In the genomic region with DNA sequence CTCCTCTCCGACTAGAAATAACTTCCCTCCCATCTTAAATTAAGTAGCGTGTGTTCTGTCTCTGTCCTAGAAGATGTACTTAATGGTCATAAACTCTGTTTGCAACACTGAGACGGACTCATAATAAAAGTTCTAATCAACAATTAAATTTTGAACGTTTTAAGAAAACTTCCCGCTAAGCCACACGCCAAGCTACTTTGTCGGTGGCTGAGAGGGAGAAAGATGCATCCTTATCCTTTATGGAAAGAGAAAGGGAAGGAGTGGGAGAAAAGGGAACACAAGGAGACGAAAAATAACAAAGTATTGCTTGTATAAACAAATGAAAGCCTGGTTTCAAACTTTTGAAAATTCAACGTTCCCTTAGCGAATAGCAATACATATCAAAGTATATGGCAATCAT, we compare ENCODE assay signal across 8 cellular contexts. TPM values are rescaled to one million over a fixed set of nuclear protein-coding genes. Genes with fewer than 3 reads are reported as not detected.
DNase-seq lines count a peak whose midpoint lies in the region; ATAC-seq and TF ChIP-seq lines count a peak whose summit lies in the region.

No MANE protein-coding gene starts in this region.

- H3K23ac ChIP-seq in neuronal stem cell (ENCODE audit: low read depth, low read length, poor library complexity) = no peak overlapping the region

- no peak overlapping the region for H2AK5ac ChIP-seq in neuronal stem cell (ENCODE audit: low read depth, low read length)

- H3K79me1 ChIP-seq in neuronal stem cell (ENCODE audit: low read depth, low read length) = no peaks in the 10 kb centered on the region

- H4K91ac ChIP-seq in neuronal stem cell (ENCODE audit: low read depth, low read length, poor library complexity) = no peak overlapping the region

- no peaks in the 10 kb centered on the region for H3K79me2 ChIP-seq in MM.1S (ENCODE audit: low read length)

- H3K27ac ChIP-seq in MM.1S (ENCODE audit: low read length) (no peak overlapping the region), neuronal stem cell (replicated peaks; ENCODE audit: low read length) (no peak overlapping the region)

- no peak overlapping the region for H2BK120ac ChIP-seq in neuronal stem cell (ENCODE audit: low read depth, low read length)

- peak; percentile 12 for DNase-seq in Daoy (ENCODE audit: low read depth)
- DNase-seq in MM.1S = no peak
- peak; percentile 35 for DNase-seq in dermis blood vessel endothelial cell
- DNase-seq in neuronal stem cell (ENCODE audit: low spot score) = no peak

- H3K27me3 ChIP-seq in MM.1S (replicated peaks; ENCODE audit: insufficient read depth, low read length) (peaks cover 16% of the 10 kb centered on the region; the same call in 1 of the 2 replicates), neuronal stem cell (ENCODE audit: control insufficient read depth in 3 of 3, insufficient read depth in 3 of 3, low read depth in 1 of 3, low read length in 3 of 3) (peaks cover 0 to 3% (median 0%) of the 10 kb centered on the region in 3 experiments)

- H2BK12ac ChIP-seq in neuronal stem cell (ENCODE audit: low read length) = no peak overlapping the region

- H2AFZ ChIP-seq in MM.1S (ENCODE audit: low read length) (peak overlapping the region; percentile 75), neuronal stem cell (ENCODE audit: low read length) (peak overlapping the region; percentile 90)

- WGBS in neuronal stem cell (ENCODE audit: extremely low coverage in 2 of 2, insufficient read length in 2 of 2, insufficient replicate concordance in 1 of 2), 2 donors = no CpG with 5 or more reads among the region's 10 CpGs

- H3K36me3 ChIP-seq in MM.1S (replicated peaks; ENCODE audit: insufficient read depth, low read length) (no peaks in the 10 kb centered on the region), neuronal stem cell (replicated peaks in 1 of 2; ENCODE audit: control insufficient read depth in 2 of 2, insufficient read depth in 2 of 2, low read length in 2 of 2) (peaks cover 0 to 8% of the 10 kb centered on the region in 2 donors)

- no peak overlapping the region for H3K14ac ChIP-seq in neuronal stem cell (ENCODE audit: low read length)

- H3K9me2 ChIP-seq in MM.1S (replicated peaks; ENCODE audit: insufficient read depth, low read length) = no peaks in the 10 kb centered on the region

- no peaks in the 10 kb centered on the region for H3F3A ChIP-seq in MM.1S (ENCODE audit: insufficient read depth, low read length)

- no peak for ATAC-seq in GM19397 (IDR thresholded peaks at IDR 0.05; ENCODE audit: unreplicated experiment)
- no peak for ATAC-seq in GM19395 (IDR thresholded peaks at IDR 0.05; ENCODE audit: unreplicated experiment)
- ATAC-seq in HG03469 (IDR thresholded peaks at IDR 0.05; ENCODE audit: unreplicated experiment) = no peak
- ATAC-seq in GM18517 (IDR thresholded peaks at IDR 0.05; ENCODE audit: unreplicated experiment) = no peak

- H2BK5ac ChIP-seq in neuronal stem cell (ENCODE audit: low read length) = no peak overlapping the region

- H3K9ac ChIP-seq in MM.1S (ENCODE audit: low read length) = no peak overlapping the region
- H3K9ac ChIP-seq in neuronal stem cell (ENCODE audit: low read depth, low read length, poor library complexity) = no peak overlapping the region

- TF ChIP-seq CTCF in MM.1S (IDR thresholded peaks at IDR 0.05; ENCODE audit: low read length) = no peak

- H4K20me1 ChIP-seq in MM.1S (ENCODE audit: insufficient read depth, low read length) = no peaks in the 10 kb centered on the region

- H3K18ac ChIP-seq in neuronal stem cell (ENCODE audit: low read length) = no peak overlapping the region

- H3K4me1 ChIP-seq in MM.1S (ENCODE audit: low read length) (no peaks in the 10 kb centered on the region), neuronal stem cell (ENCODE audit: control insufficient read depth in 2 of 2, insufficient read depth in 1 of 2, low read depth in 1 of 2, low read length in 2 of 2) (peaks cover 3 to 9% of the 10 kb centered on the region in 2 donors)

- H4K8ac ChIP-seq in neuronal stem cell (ENCODE audit: low read depth, low read length) = no peak overlapping the region

- H3K9me3 ChIP-seq in MM.1S (replicated peaks; ENCODE audit: insufficient read depth, low read length) (no peaks in the 10 kb centered on the region), neuronal stem cell (replicated peaks in 1 of 2; ENCODE audit: control insufficient read depth in 2 of 2, insufficient read depth in 1 of 2, low read depth in 1 of 2, low read length in 2 of 2) (no peaks in the 10 kb centered on the region)

- H3K4me2 ChIP-seq in MM.1S (ENCODE audit: low read depth, low read length) (peak overlapping the region; percentile 93), neuronal stem cell (ENCODE audit: insufficient read depth, low read length, poor library complexity, severe bottlenecking) (peak overlapping the region; percentile 34)

- no peak overlapping the region for H2BK15ac ChIP-seq in neuronal stem cell (ENCODE audit: low read length)

- H3K4me3 ChIP-seq in MM.1S (ENCODE audit: low read length) (peak overlapping the region; percentile 62), neuronal stem cell (ENCODE audit: low read length in 2 of 2) (peak overlapping the region in 1 of 2 donors; percentile 62)

- H3K4ac ChIP-seq in neuronal stem cell (ENCODE audit: low read length) = no peak overlapping the region

RNA-seq across cellular contexts. Expression of gene GNB4, which starts 0.9 kb away (rescaled TPM):
- 42.4 and 47.8 TPM in 2 replicates for total RNA-seq in Daoy (2014; rRNA removed; shearing (Covaris generic))
- total RNA-seq in dermis blood vessel endothelial cell = 70.5 and 93.4 TPM in 2 replicates
- 8.6 TPM for polyA plus RNA-seq in neuronal stem cell (2013, experiment 1 of 2)
- polyA plus RNA-seq in neuronal stem cell (2013, experiment 2 of 2) = 8.9 TPM

Comparison
In these comparisons a context has a peak if more than half of its experiments do, and no peak if none do; other contexts are left out.
1. DNase-seq: peak in Daoy (single experiment) and dermis blood vessel endothelial cell (single experiment); none in MM.1S (single experiment) and neuronal stem cell (single experiment).